In genomic region chr2:11446733-11447248, GRCh38 we compare ENCODE assay signal across 8 cellular contexts. TPM values are rescaled to one million over a fixed set of nuclear protein-coding genes. Genes with fewer than 3 reads are reported as not detected.
DNase-seq lines count a peak whose midpoint lies in the region; ATAC-seq and TF ChIP-seq lines count a peak whose summit lies in the region.

No MANE protein-coding gene starts in this region.

- DNase-seq in D341Med (ENCODE audit: low spot score): peak; percentile 73
- peak; percentile 59 for DNase-seq in OCI-M1 (lab: John Stamatoyannopoulos, UW)
- DNase-seq in activated naive CD4-positive, alpha-beta T cell treated with anti-CD3 and anti-CD28 coated beads, Interleukin-2, amount 50 U/mL, for 16 hours: peak; percentile 37
- peak; percentile 62 for DNase-seq in glutamatergic neuron
- peak; percentile 69 for DNase-seq in pons (ENCODE audit: low spot score)

- H3K4me1 Mint-ChIP-seq in glutamatergic neuron (ENCODE audit: low read depth, unreplicated experiment): no peaks in the 10 kb centered on the region

- TF ChIP-seq CTCF in glutamatergic neuron (IDR thresholded peaks at IDR 0.05; ENCODE audit: partially characterized antibody, unreplicated experiment): peak; percentile 81

- peaks cover 3% of the 10 kb centered on the region for H3K9me3 Mint-ChIP-seq in glutamatergic neuron (ENCODE audit: unreplicated experiment)

- ATAC-seq in HG02678 (IDR thresholded peaks at IDR 0.05; ENCODE audit: unreplicated experiment) (peak; percentile 48), GM18907 (IDR thresholded peaks at IDR 0.05; ENCODE audit: unreplicated experiment) (no peak), GM18498 (IDR thresholded peaks at IDR 0.05; ENCODE audit: unreplicated experiment) (no peak)

- no peak overlapping the region for H3K27ac Mint-ChIP-seq in glutamatergic neuron (ENCODE audit: unreplicated experiment)

- no peak overlapping the region for H3K4me3 Mint-ChIP-seq in glutamatergic neuron (ENCODE audit: unreplicated experiment)

- H3K27me3 Mint-ChIP-seq in glutamatergic neuron (ENCODE audit: unreplicated experiment): peaks cover 1% of the 10 kb centered on the region

- peaks cover 18% of the 10 kb centered on the region for H3K36me3 Mint-ChIP-seq in glutamatergic neuron (ENCODE audit: unreplicated experiment)

RNA-seq across cellular contexts. Expression of gene E2F6, which starts 19.2 kb away (rescaled TPM):
- 22.1 TPM for total RNA-seq in glutamatergic neuron (ENCODE audit: unreplicated experiment)
